ENCODE assay signal across 8 cellular contexts in genomic region chr1:109548321-109549267, GRCh38. TPM values are rescaled to one million over a fixed set of nuclear protein-coding genes. Genes with fewer than 3 reads are reported as not detected.
DNase-seq lines count a peak whose midpoint lies in the region; ATAC-seq and TF ChIP-seq lines count a peak whose summit lies in the region.

Gene GNAI3, plus strand, starts transcription at chr1:109548615. Its CDS starts 106 bp downstream, at chr1:109548721.

- H3K27me3 Mint-ChIP-seq in CD4-positive, alpha-beta memory T cell = no peaks in the 10 kb centered on the region
- H3K27me3 Mint-ChIP-seq in activated CD4-positive, alpha-beta memory T cell treated with anti-CD3 and anti-CD28 coated beads, Interleukin-2, amount 10 ng/mL, durations not matched to agents 7 days and 5 days = no peaks in the 10 kb centered on the region

- peak within 1 kb of the TSS; percentile 92 to 100 (median 99) for H3K27ac Mint-ChIP-seq in CD4-positive, alpha-beta memory T cell
- H3K27ac Mint-ChIP-seq in activated CD4-positive, alpha-beta memory T cell treated with anti-CD3 and anti-CD28 coated beads, Interleukin-2, amount 10 ng/mL, durations not matched to agents 7 days and 5 days = peak within 1 kb of the TSS; percentile 99

- ATAC-seq in GM19455 (IDR thresholded peaks at IDR 0.05; ENCODE audit: unreplicated experiment) = peak; percentile 83
- peak; percentile 93 to 97 (median 94) for ATAC-seq in right lobe of liver

- DNase-seq in CD4-positive, alpha-beta memory T cell = peak; percentile 94 to 99 (median 96)
- DNase-seq in HK-2 (ENCODE audit: unreplicated experiment) (peak; percentile 93), NCI-H82 treated with DMSO at 0.1 percent for 48 hours (lab: John Stamatoyannopoulos, UW; ENCODE audit: unreplicated experiment) (peak; percentile 86), right lobe of liver (peak; percentile 96 to 98 (median 98))
- DNase-seq in activated CD4-positive, alpha-beta memory T cell treated with anti-CD3 and anti-CD28 coated beads, Interleukin-2, amount 10 ng/mL, durations not matched to agents 7 days and 5 days = peak; percentile 98
- DNase-seq in stimulated activated CD4-positive, alpha-beta T cell treated with anti-CD3 and anti-CD28 coated beads, Interleukin-4, amount 100 ng/mL, for 24 hours = peak; percentile 97

- no peaks in the 10 kb centered on the region for H3K27me3 ChIP-seq in CD4-positive, alpha-beta memory T cell (ENCODE audit: insufficient read depth, low read length)
- H3K27me3 ChIP-seq in duodenal mucosa (ENCODE audit: control insufficient read depth in 1 of 2, insufficient read depth in 2 of 2, low read length in 2 of 2) (no peaks in the 10 kb centered on the region), right lobe of liver (no peaks in the 10 kb centered on the region)

- peaks cover 0 to 18% of the 10 kb centered on the region in 2 donors for H3K36me3 Mint-ChIP-seq in CD4-positive, alpha-beta memory T cell
- peaks cover 24% of the 10 kb centered on the region for H3K36me3 Mint-ChIP-seq in activated CD4-positive, alpha-beta memory T cell treated with anti-CD3 and anti-CD28 coated beads, Interleukin-2, amount 10 ng/mL, durations not matched to agents 7 days and 5 days (ENCODE audit: low read depth)

- peaks cover 60% of the 10 kb centered on the region for H3K4me1 ChIP-seq in CD4-positive, alpha-beta memory T cell (ENCODE audit: insufficient read depth, low read length)
- H3K4me1 ChIP-seq in duodenal mucosa (ENCODE audit: control insufficient read depth in 1 of 2, insufficient read depth in 2 of 2, low read length in 2 of 2) (peaks cover 17 to 51% of the 10 kb centered on the region in 2 donors), right lobe of liver (peaks cover 0 to 28% (median 3%) of the 10 kb centered on the region in 4 donors)

- CTCF ChIA-PET in CD4-positive, alpha-beta memory T cell (lab: Charles Lee; ENCODE audit: partially characterized antibody) = interaction anchor here (0.7 to 3.5 kb wide), 27 partner anchors 10 to 448 kb away, joined by 3 to 32 read pairs (median 5); partner anchors contain the start of genes AHCYL1, AMPD2, ATXN7L2 and CYB561D1
- CTCF ChIA-PET in activated CD4-positive, alpha-beta memory T cell treated with anti-CD3 and anti-CD28 coated beads, Interleukin-2, amount 10 ng/mL, durations not matched to agents 7 days and 5 days (lab: Charles Lee) = interaction anchor here (0.7 to 3.3 kb wide), 26 partner anchors 11 to 790 kb away, joined by 3 to 35 read pairs (median 4); partner anchors contain the start of genes AHCYL1, ATXN7L2 and CYB561D1

- H3K27ac ChIP-seq in CD4-positive, alpha-beta memory T cell (ENCODE audit: low read depth, low read length) = peak within 1 kb of the TSS; percentile 97
- H3K27ac ChIP-seq in duodenal mucosa (ENCODE audit: low read depth, low read length) (peak within 1 kb of the TSS; percentile 98), right lobe of liver (peak within 1 kb of the TSS; percentile 92 to 97 (median 95))

- H3K4me3 ChIP-seq in CD4-positive, alpha-beta memory T cell (ENCODE audit: low read length in 2 of 2) = peak within 1 kb of the TSS; percentile 94 to 99
- H3K4me3 ChIP-seq in duodenal mucosa (ENCODE audit: low read depth in 1 of 2, low read length in 2 of 2) (peak within 1 kb of the TSS; percentile 84 to 94), right lobe of liver (peak within 1 kb of the TSS; percentile 85 to 89 (median 88))

- POLR2A ChIA-PET in CD4-positive, alpha-beta memory T cell (lab: Charles Lee; ENCODE audit: partially characterized antibody) = interaction anchor here (0.6 to 3.2 kb wide), 52 partner anchors 8 to 1087 kb away, joined by 3 to 114 read pairs (median 5); partner anchors contain the start of genes AHCYL1, AMIGO1, AMPD2 and ATXN7L2
- POLR2A ChIA-PET in activated CD4-positive, alpha-beta memory T cell treated with anti-CD3 and anti-CD28 coated beads, Interleukin-2, amount 10 ng/mL, durations not matched to agents 7 days and 5 days (lab: Charles Lee) = interaction anchor here (0.6 to 3.1 kb wide), 74 partner anchors 10 to 1329 kb away, joined by 3 to 106 read pairs (median 6); partner anchors contain the start of genes AHCYL1, AMIGO1, AMPD2 and ATXN7L2

- intact Hi-C loops in CD4-positive, alpha-beta memory T cell (cut with micrococcal nuclease) = loop anchor here (1.0 to 5.0 kb wide), 6 partner anchors 34 to 790 kb away; partner anchors contain the start of genes PSMA5 and RBM15
- intact Hi-C loops in right lobe of liver (cut with DNase I) = loop anchor here (10.0 kb wide), 3 partner anchors 76 to 226 kb away; partner anchors contain the start of gene EPS8L3 (in 1 of the 2)

- H3K36me3 ChIP-seq in CD4-positive, alpha-beta memory T cell (ENCODE audit: insufficient read depth, low read length) = no peaks in the 10 kb centered on the region
- no peaks in the 10 kb centered on the region for H3K36me3 ChIP-seq in duodenal mucosa (ENCODE audit: control insufficient read depth in 1 of 2, insufficient read depth in 2 of 2, low read length in 2 of 2)
- H3K36me3 ChIP-seq in right lobe of liver = no peaks in the 10 kb centered on the region

- H3K9me3 ChIP-seq in CD4-positive, alpha-beta memory T cell (ENCODE audit: control insufficient read depth in 1 of 2, low read length in 2 of 2) = no peaks in the 10 kb centered on the region
- no peaks in the 10 kb centered on the region for H3K9me3 ChIP-seq in duodenal mucosa (ENCODE audit: control insufficient read depth in 1 of 2, low read length in 2 of 2)
- no peaks in the 10 kb centered on the region for H3K9me3 ChIP-seq in right lobe of liver

- WGBS in right lobe of liver (ENCODE audit: insufficient coverage, low coverage, low lambda C conversion rate, missing lambda C conversion rate) = under 1% methylated on average over 64 of the region's 68 CpGs

- H3K4me1 Mint-ChIP-seq in CD4-positive, alpha-beta memory T cell = peaks cover 41 to 65% (median 49%) of the 10 kb centered on the region in 4 donors
- H3K4me1 Mint-ChIP-seq in activated CD4-positive, alpha-beta memory T cell treated with anti-CD3 and anti-CD28 coated beads, Interleukin-2, amount 10 ng/mL, durations not matched to agents 7 days and 5 days = peaks cover 46% of the 10 kb centered on the region

- TF ChIP-seq CTCF in right lobe of liver (IDR thresholded peaks at IDR 0.05) = no peak

- H3K9me3 Mint-ChIP-seq in CD4-positive, alpha-beta memory T cell = peaks cover 0 to 1% (median 0%) of the 10 kb centered on the region in 8 donors
- H3K9me3 Mint-ChIP-seq in activated CD4-positive, alpha-beta memory T cell treated with anti-CD3 and anti-CD28 coated beads, Interleukin-2, amount 10 ng/mL, durations not matched to agents 7 days and 5 days = no peaks in the 10 kb centered on the region

- peak within 1 kb of the TSS; percentile 93 to 100 (median 98) for H3K4me3 Mint-ChIP-seq in CD4-positive, alpha-beta memory T cell
- peak within 1 kb of the TSS; percentile 94 for H3K4me3 Mint-ChIP-seq in activated CD4-positive, alpha-beta memory T cell treated with anti-CD3 and anti-CD28 coated beads, Interleukin-2, amount 10 ng/mL, durations not matched to agents 7 days and 5 days

- H3K9ac ChIP-seq in duodenal mucosa (ENCODE audit: low read depth in 1 of 2, low read length in 2 of 2) = peak within 1 kb of the TSS; percentile 95 to 99

- peak; percentile 99 for TF ChIP-seq POLR2A in right lobe of liver (IDR thresholded peaks at IDR 0.05)

RNA-seq across cellular contexts. Expression of gene GNAI3, which starts in this region (rescaled TPM):
- total RNA-seq in CD4-positive, alpha-beta memory T cell = 1 to 10 TPM; 7.7 to 8.1 TPM
- 10 to 100 TPM in 1 of 2 donors, 1 to 10 TPM in 1; 9.8 to 11.6 TPM for polyA plus RNA-seq in CD4-positive, alpha-beta memory T cell
- 1 to 10 TPM; 9.4 to 9.6 TPM for total RNA-seq in activated CD4-positive, alpha-beta memory T cell treated with anti-CD3 and anti-CD28 coated beads, Interleukin-2, amount 10 ng/mL, durations not matched to agents 7 days and 5 days
- total RNA-seq in right lobe of liver = 1 to 10 TPM; 2.5 to 4.3 (median 3.3) TPM

Comparison
In these comparisons a context has a peak if more than half of its experiments do, and no peak if none do; other contexts are left out.
1. Peak in every context shown above with its lines: DNase-seq, ATAC-seq, H3K4me3 ChIP-seq and H3K27ac ChIP-seq.